Comparison of ENCODE assay signal across 18 cellular contexts in the genomic region with DNA sequence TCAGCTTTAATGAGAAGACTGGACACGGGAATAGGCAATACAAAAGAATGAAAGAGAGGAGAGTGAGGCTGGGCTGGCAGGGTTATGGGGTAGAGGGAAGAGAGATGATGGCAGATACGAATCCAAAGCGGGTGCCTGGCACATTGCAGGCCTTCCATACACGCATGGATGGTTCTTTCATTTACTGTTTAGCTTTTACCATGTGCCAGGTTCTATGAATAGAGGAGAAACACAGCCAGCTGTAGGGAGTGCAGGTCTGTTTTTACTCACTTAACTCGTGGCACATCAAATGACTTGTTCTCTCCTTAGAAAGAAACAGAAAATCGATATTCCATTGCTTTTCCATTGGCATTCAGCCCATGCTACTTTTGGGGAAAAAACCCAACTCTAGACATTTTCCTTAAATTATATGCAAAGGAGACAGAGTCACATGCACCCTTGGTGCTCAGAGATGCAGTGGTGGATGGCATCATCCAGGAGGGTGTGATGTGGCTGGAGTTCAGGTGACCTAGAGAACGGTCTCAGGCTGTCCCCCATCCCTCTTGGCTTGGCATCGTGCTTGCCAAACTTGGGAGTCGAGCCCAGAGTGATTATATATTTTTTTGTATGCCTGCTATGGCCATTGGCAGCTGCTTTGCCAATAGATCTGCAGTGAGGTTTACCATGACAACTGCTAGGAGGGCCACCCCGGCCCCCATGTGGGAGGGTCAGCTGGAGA.
"Had no signal": no experiment of that assay in that cellular context is flagged by ENCODE, and none has a peak within 500 bp of the region (broad histone marks: within the 10 kb centered on the region; RNA-seq: fewer than 3 reads in every experiment).

No MANE protein-coding gene starts in this region.

- DNase-seq: activated CD4-positive, alpha-beta memory T cell treated with anti-CD3 and anti-CD28 coated beads, Interleukin-2, amount 10 ng/mL, durations not matched to agents 7 days and 5 days; activated CD4-positive, alpha-beta T cell treated with anti-CD3 and anti-CD28 coated beads, Interleukin-2, amount 10 ng/mL, durations not matched to agents 24 days and 14 days; activated gamma-delta T cell; activated naive CD4-positive, alpha-beta T cell treated with anti-CD3 and anti-CD28 coated beads, Interleukin-2, amount 50 U/mL, for 16 hours; activated naive CD8-positive, alpha-beta T cell treated with anti-CD3 and anti-CD28 coated beads, Interleukin-2, amount 50 U/mL, for 24 hours; activated T-cell treated with anti-CD3 and anti-CD28 coated beads, Interleukin-2, amount 50 U/mL, for 72 hours; foreskin keratinocyte; hippocampal formation; mucosa of descending colon; naive B cell; posterior cingulate gyrus; retina; stimulated activated CD4-positive, alpha-beta T cell treated with anti-CD3 and anti-CD28 coated beads, Interleukin-4, amount 100 ng/mL, for 4 hours; stimulated activated naive CD8-positive, alpha-beta T cell treated with anti-CD3 and anti-CD28 coated beads, Interleukin-15, Interleukin-2, amounts not matched to agents 100 U/mL and 50 U/mL, for 24 hours; substantia nigra; T-helper 2 cell; thyroid gland had no signal

- H3K36me3 ChIP-seq: thyroid gland had no signal

- H3K27ac ChIP-seq: foreskin keratinocyte, thyroid gland had no signal

- ATAC-seq: activated naive CD8-positive, alpha-beta T cell treated with anti-CD3 and anti-CD28 coated beads, Interleukin-2, amount 50 U/mL, for 24 hours; activated T-cell treated with anti-CD3 and anti-CD28 coated beads, Interleukin-2, amount 50 U/mL, for 72 hours; foreskin keratinocyte; mucosa of descending colon; stimulated activated naive CD8-positive, alpha-beta T cell treated with anti-CD3 and anti-CD28 coated beads, Interleukin-15, Interleukin-2, amounts not matched to agents 100 U/mL and 50 U/mL, for 24 hours had no signal

- H3K27me3 ChIP-seq: cardiac muscle cell, foreskin keratinocyte, thyroid gland had no signal

- H3K9me3 ChIP-seq: mucosa of descending colon, thyroid gland had no signal

- H3K4me1 ChIP-seq: foreskin keratinocyte, thyroid gland had no signal

- H3K4me3 ChIP-seq: cardiac muscle cell, mucosa of descending colon, thyroid gland had no signal
